In genomic region chr15:101062063-101062462, GRCh38 we compare ENCODE assay signal across 19 cellular contexts.
DNase-seq lines count a peak whose midpoint lies in the region; ATAC-seq and TF ChIP-seq lines count a peak whose summit lies in the region.
"Had no signal": no experiment of that assay in that cellular context is flagged by ENCODE, and none has a peak within 500 bp of the region (broad histone marks: within the 10 kb centered on the region; RNA-seq: fewer than 3 reads in every experiment).

No MANE protein-coding gene starts in this region.

- no peak for TF ChIP-seq CTCF in OCI-LY7 (conservative IDR thresholded peaks at IDR 0.05; ENCODE audit: low read length)
- TF ChIP-seq CTCF in endodermal cell (conservative IDR thresholded peaks at IDR 0.05), result no peak
- TF ChIP-seq CTCF in sigmoid colon (IDR thresholded peaks at IDR 0.05), result no peak
- no peak for TF ChIP-seq CTCF in esophagus muscularis mucosa (IDR thresholded peaks at IDR 0.05)

- H3K4me2 ChIP-seq in BLaER1 treated with 17β-estradiol and CSF1 and Interleukin-3, amounts not matched to agents 10 nM and 100 nM, result peak overlapping the region in 9 of 11 experiments; percentile 2 to 67 (median 47); a peak in 16 of 22 replicates
- peak overlapping the region; percentile 82 for H3K4me2 ChIP-seq in OCI-LY7 (ENCODE audit: low read length)
- H3K4me2 ChIP-seq: SK-N-SH had no signal

- intact Hi-C loops in OCI-LY7 (cut with micrococcal nuclease; ENCODE audit: unreplicated experiment) (no loop called here), sigmoid colon (cut with DNase I) (no loop called here), esophagus muscularis mucosa (cut with DNase I) (no loop called here)

- peaks cover 0 to 15% (median 0%) of the 10 kb centered on the region in 11 experiments; a peak in 3 of 22 replicates for H4K20me1 ChIP-seq in BLaER1 treated with 17β-estradiol and CSF1 and Interleukin-3, amounts not matched to agents 10 nM and 100 nM
- H4K20me1 ChIP-seq in OCI-LY7 (ENCODE audit: insufficient read depth, low read length), result no peaks in the 10 kb centered on the region; the same call in 1 of the 2 replicates

- no peaks in the 10 kb centered on the region for H3K79me2 ChIP-seq in OCI-LY7 (ENCODE audit: insufficient read depth, low read depth, low read length)

- H3K4me1 Mint-ChIP-seq in endodermal cell, result peaks cover 3% of the 10 kb centered on the region
- H3K4me1 Mint-ChIP-seq: CD8-positive, alpha-beta memory T cell had no signal

- H3K36me3 Mint-ChIP-seq in endodermal cell (ENCODE audit: low read depth), result peaks cover 17% of the 10 kb centered on the region
- H3K36me3 Mint-ChIP-seq: CD8-positive, alpha-beta memory T cell had no signal

- H3K9me3 Mint-ChIP-seq in endodermal cell, result peaks cover 10% of the 10 kb centered on the region
- H3K9me3 Mint-ChIP-seq: CD8-positive, alpha-beta memory T cell; HFFc6 had no signal

- TF ChIP-seq EP300 in sigmoid colon (IDR thresholded peaks at IDR 0.05) (no peak), esophagus muscularis mucosa (IDR thresholded peaks at IDR 0.05) (no peak)

- H3K27me3 ChIP-seq in BLaER1 treated with 17β-estradiol and CSF1 and Interleukin-3, amounts not matched to agents 10 nM and 100 nM, result peaks cover 0 to 61% (median 10%) of the 10 kb centered on the region in 11 experiments; a peak in 15 of 22 replicates
- H3K27me3 ChIP-seq in endodermal cell (ENCODE audit: control insufficient read depth, insufficient read depth, low read length, poor library complexity, severe bottlenecking), result no peaks in the 10 kb centered on the region
- H3K27me3 ChIP-seq in sigmoid colon, result no peaks in the 10 kb centered on the region
- no peaks in the 10 kb centered on the region for H3K27me3 ChIP-seq in esophagus muscularis mucosa

- no peak overlapping the region for H3K4me3 Mint-ChIP-seq in endodermal cell
- H3K4me3 Mint-ChIP-seq: CD8-positive, alpha-beta memory T cell; HFFc6 had no signal

- H3K27me3 Mint-ChIP-seq in endodermal cell (ENCODE audit: insufficient read depth), result no peaks in the 10 kb centered on the region
- H3K27me3 Mint-ChIP-seq: CD8-positive, alpha-beta memory T cell had no signal

- no peak for TF ChIP-seq POLR2A in sigmoid colon (IDR thresholded peaks at IDR 0.05)
- no peak for TF ChIP-seq POLR2A in esophagus muscularis mucosa (IDR thresholded peaks at IDR 0.05; ENCODE audit: low read depth)
- TF ChIP-seq POLR2A in erythroblast (IDR thresholded peaks at IDR 0.05; ENCODE audit: low read length), result no peak

- POLR2A ChIA-PET in OCI-LY7 (lab: Charles Lee), result no interaction called here

- no peak overlapping the region for H3K9ac ChIP-seq in BLaER1 treated with 17β-estradiol and CSF1 and Interleukin-3, amounts not matched to agents 10 nM and 100 nM
- H3K9ac ChIP-seq in endodermal cell (ENCODE audit: extremely low read depth, low read length, poor library complexity, severe bottlenecking), result no peak overlapping the region
- H3K9ac ChIP-seq: SK-N-SH had no signal

- no peak overlapping the region for H2AFZ ChIP-seq in OCI-LY7 (ENCODE audit: low read length)

- CTCF ChIA-PET in OCI-LY7 (lab: Charles Lee; ENCODE audit: unreplicated experiment), result no interaction called here

- no peaks in the 10 kb centered on the region; a peak in 1 of 22 replicates for H3K9me3 ChIP-seq in BLaER1 treated with 17β-estradiol and CSF1 and Interleukin-3, amounts not matched to agents 10 nM and 100 nM (replicated peaks in 1 of 11)
- no peaks in the 10 kb centered on the region for H3K9me3 ChIP-seq in OCI-LY7 (ENCODE audit: low read length)
- no peaks in the 10 kb centered on the region for H3K9me3 ChIP-seq in endodermal cell (ENCODE audit: control insufficient read depth, low read length)
- H3K9me3 ChIP-seq in sigmoid colon, result no peaks in the 10 kb centered on the region
- no peaks in the 10 kb centered on the region for H3K9me3 ChIP-seq in esophagus muscularis mucosa
- H3K9me3 ChIP-seq: SK-N-SH had no signal

- no peak overlapping the region for H3K4me3 ChIP-seq in BLaER1 treated with 17β-estradiol and CSF1 and Interleukin-3, amounts not matched to agents 10 nM and 100 nM
- H3K4me3 ChIP-seq in OCI-LY7 (ENCODE audit: low read depth, low read length, poor library complexity, severe bottlenecking) (peak overlapping the region; percentile 40), endodermal cell (ENCODE audit: low read length) (no peak overlapping the region), sigmoid colon (no peak overlapping the region), esophagus muscularis mucosa (no peak overlapping the region)

- H3K36me3 ChIP-seq in BLaER1 treated with 17β-estradiol and CSF1 and Interleukin-3, amounts not matched to agents 10 nM and 100 nM, result 0 out of 22 replicates have a peak, but pooled peaks cover 0 to 5% (median 0%) of the 10 kb centered on the region in 11 experiments
- peaks cover 100% of the 10 kb centered on the region for H3K36me3 ChIP-seq in OCI-LY7 (ENCODE audit: insufficient read depth, low read length)
- no peaks in the 10 kb centered on the region for H3K36me3 ChIP-seq in endodermal cell (ENCODE audit: control insufficient read depth, insufficient read depth, low read length)
- H3K36me3 ChIP-seq in sigmoid colon, result peaks cover 5 to 63% (median 17%) of the 10 kb centered on the region in 4 donors
- peaks cover 0 to 87% (median 37%) of the 10 kb centered on the region in 4 donors for H3K36me3 ChIP-seq in esophagus muscularis mucosa

- peaks cover 2 to 55% (median 34%) of the 10 kb centered on the region in 10 experiments for H3K4me1 ChIP-seq in BLaER1 treated with 17β-estradiol and CSF1 and Interleukin-3, amounts not matched to agents 10 nM and 100 nM
- peaks cover 30% of the 10 kb centered on the region for H3K4me1 ChIP-seq in OCI-LY7 (ENCODE audit: insufficient read depth, low read length, poor library complexity, severe bottlenecking)
- no peaks in the 10 kb centered on the region for H3K4me1 ChIP-seq in endodermal cell (ENCODE audit: control insufficient read depth, insufficient read depth, low read length)
- H3K4me1 ChIP-seq in sigmoid colon, result peaks cover 0 to 15% (median 15%) of the 10 kb centered on the region in 4 donors
- peaks cover 0 to 12% (median 9%) of the 10 kb centered on the region in 4 donors for H3K4me1 ChIP-seq in esophagus muscularis mucosa

- H3K9me2 ChIP-seq in OCI-LY7 (ENCODE audit: insufficient read depth, low read length), result no peaks in the 10 kb centered on the region
- H3K9me2 ChIP-seq: SK-N-SH had no signal

- BruUV-seq in OCI-LY7 (replicated peaks; lab: Mats Ljungman, UMichigan), result no TSS peak

- peak; percentile 25 for DNase-seq in OCI-LY7 (ENCODE audit: low spot score)
- DNase-seq in endodermal cell, result peak; percentile 22
- DNase-seq in sigmoid colon, result peak; percentile 26
- no peak for DNase-seq in esophagus muscularis mucosa (ENCODE audit: extremely low spot score)
- DNase-seq in C1 segment of cervical spinal cord (lab: John Stamatoyannopoulos, UW), result no peak
- DNase-seq in erythroblast (lab: John Stamatoyannopoulos, UW), result no peak
- DNase-seq: CD8-positive, alpha-beta memory T cell; HFFc6; MM.1S; NCI-H1092 treated with DMSO at 0.1 percent for 48 hours; NCI-H146; NCI-H2081; NCI-H2171 treated with DMSO at 0.1 percent for 48 hours; NCI-H446; OCI-M1; SHP77 treated with DMSO at 0.1 percent for 48 hours; SK-N-SH had no signal

- no peak for ATAC-seq in HG02870 (IDR thresholded peaks at IDR 0.05; ENCODE audit: unreplicated experiment)

- 88 to 90% methylated on average over 2 to 7 of the region's 7 CpGs for WGBS in endodermal cell (ENCODE audit: insufficient coverage in 1 of 2, insufficient read length in 1 of 2), 2 experiments
- 75 to 82% methylated on average over 7 of the region's 7 CpGs for WGBS in sigmoid colon, 2 donors
- 79% methylated on average over 7 of the region's 7 CpGs for WGBS in esophagus muscularis mucosa

- H3K27ac ChIP-seq in BLaER1 treated with 17β-estradiol and CSF1 and Interleukin-3, amounts not matched to agents 10 nM and 100 nM, result no peak overlapping the region
- peak overlapping the region; percentile 88 for H3K27ac ChIP-seq in OCI-LY7 (ENCODE audit: low read depth, low read length, poor library complexity, severe bottlenecking)
- no peak overlapping the region for H3K27ac ChIP-seq in endodermal cell (ENCODE audit: low read depth, low read length)
- no peak overlapping the region for H3K27ac ChIP-seq in sigmoid colon
- no peak overlapping the region for H3K27ac ChIP-seq in esophagus muscularis mucosa (replicated peaks in 1 of 4)

- H3K27ac Mint-ChIP-seq in endodermal cell, result no peak overlapping the region
- H3K27ac Mint-ChIP-seq: CD8-positive, alpha-beta memory T cell; HFFc6 had no signal

Comparison
In these comparisons a context has a peak if more than half of its experiments do, and no peak if none do; other contexts are left out.
1. DNase-seq: peak in OCI-LY7 (single experiment), endodermal cell (single experiment) and sigmoid colon (single experiment); none in esophagus muscularis mucosa (single experiment), C1 segment of cervical spinal cord (0 of 14) and erythroblast (0 of 2).